Comparison of ENCODE assay signal across 9 cellular contexts in the genomic region with DNA sequence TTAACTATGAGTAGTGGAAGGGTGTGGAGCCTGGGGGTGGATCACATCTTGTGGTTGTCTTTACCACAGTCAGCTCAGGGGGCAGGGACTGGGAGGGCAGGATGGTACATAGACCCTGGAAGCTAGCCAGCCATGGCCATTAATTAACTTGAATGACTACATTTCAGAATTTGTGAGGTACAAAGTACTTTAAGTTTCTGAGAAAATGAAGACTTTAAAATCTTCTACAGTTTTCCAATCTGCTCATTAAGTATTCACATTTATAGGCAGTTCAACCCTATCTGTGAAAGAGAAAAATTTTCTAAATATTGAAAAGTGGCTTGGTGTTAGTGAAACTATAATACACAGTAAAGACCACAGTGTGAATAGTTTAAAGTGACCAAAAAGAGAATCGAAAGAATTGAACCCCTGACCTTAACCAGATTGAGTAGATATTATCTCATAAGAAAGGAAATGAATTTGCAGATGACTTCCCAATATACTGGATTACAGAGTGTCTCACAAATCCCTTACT.
A peak's percentile ranks its signal among the peaks of the same experiment; 100 is the strongest.
DNase-seq lines count a peak whose midpoint lies in the region; ATAC-seq and TF ChIP-seq lines count a peak whose summit lies in the region.
"Had no signal": no experiment of that assay in that cellular context is flagged by ENCODE, and none has a peak within 500 bp of the region (broad histone marks: within the 10 kb centered on the region; RNA-seq: fewer than 3 reads in every experiment).

No MANE protein-coding gene starts in this region.

- ATAC-seq in GM18502 (IDR thresholded peaks at IDR 0.05; ENCODE audit: poor library complexity, unreplicated experiment) (peak; percentile 90), GM21619 (IDR thresholded peaks at IDR 0.05; ENCODE audit: unreplicated experiment) (peak; percentile 90), HG03520 (IDR thresholded peaks at IDR 0.05; ENCODE audit: unreplicated experiment) (peak; percentile 74)

- TF ChIP-seq CTCF in foreskin fibroblast (IDR thresholded peaks at IDR 0.05; ENCODE audit: low read depth, low read length), result no peak

- H3K4me3 ChIP-seq in foreskin fibroblast (ENCODE audit: low read depth in 1 of 2, low read length in 2 of 2), result no peak overlapping the region
- H3K4me3 ChIP-seq: vagina had no signal

- DNase-seq in foreskin fibroblast (peak; percentile 7 to 35), amygdala (lab: John Stamatoyannopoulos, UW) (no peak), NCI-H2227 treated with DMSO at 0.1 percent for 48 hours (lab: John Stamatoyannopoulos, UW) (no peak), cerebellum (ENCODE audit: low spot score) (no peak), midbrain (lab: John Stamatoyannopoulos, UW) (no peak)

Comparison
In these comparisons a context has a peak if more than half of its experiments do, and no peak if none do; other contexts are left out.
1. DNase-seq: peak in foreskin fibroblast (2 of 2); none in amygdala (0 of 56), NCI-H2227 treated with DMSO at 0.1 percent for 48 hours (single experiment), cerebellum (single experiment) and midbrain (single experiment).
2. Peak in every context shown above with its lines, with median percentiles within 50 percentile points of each other: ATAC-seq.